ENCODE assay signal across 8 cellular contexts in the genomic region with DNA sequence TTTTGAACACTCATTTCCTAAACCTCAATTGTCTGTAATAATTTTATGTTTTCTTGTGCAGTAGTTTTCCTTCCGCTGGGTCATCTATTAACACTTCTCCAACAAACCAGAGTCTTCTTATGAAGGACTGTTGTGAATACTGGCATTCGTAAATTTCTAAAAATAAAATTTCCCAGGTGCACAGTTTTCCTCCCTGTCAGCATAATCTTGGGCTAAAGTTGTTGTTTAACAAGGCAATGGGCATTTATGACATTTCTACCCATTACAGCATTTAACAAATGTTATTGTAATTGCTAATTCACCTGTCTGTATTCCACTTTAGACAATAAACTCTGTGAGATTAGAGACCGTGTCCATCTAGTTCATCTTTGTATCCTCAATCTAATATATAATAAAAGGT. TPM values are rescaled to one million over a fixed set of nuclear protein-coding genes. Genes with fewer than 3 reads are reported as not detected.
DNase-seq lines count a peak whose midpoint lies in the region; ATAC-seq and TF ChIP-seq lines count a peak whose summit lies in the region.

No MANE protein-coding gene starts in this region.

- H3K27me3 ChIP-seq in kidney epithelial cell (ENCODE audit: control insufficient read depth, insufficient read depth, low read length) (no peaks in the 10 kb centered on the region), tibial artery (peaks cover 0 to 4% of the 10 kb centered on the region in 2 donors)

- H3K4me1 Mint-ChIP-seq in activated CD8-positive, alpha-beta memory T cell treated with anti-CD3 and anti-CD28 coated beads, Interleukin-2, amount 10 ng/mL, durations not matched to agents 7 days and 5 days = peaks cover 45% of the 10 kb centered on the region
- H3K4me1 Mint-ChIP-seq in activated naive CD8-positive, alpha-beta T cell (ENCODE audit: low read depth) = peaks cover 55% of the 10 kb centered on the region

- no peak for ATAC-seq in activated CD8-positive, alpha-beta memory T cell treated with anti-CD3 and anti-CD28 coated beads, Interleukin-2, amount 10 ng/mL, durations not matched to agents 7 days and 5 days

- peaks cover 0 to 46% (median 26%) of the 10 kb centered on the region in 4 donors for H3K4me1 ChIP-seq in tibial artery

- no peak overlapping the region for H3K27ac ChIP-seq in tibial artery

- intact Hi-C loops in tibial artery (cut with DNase I; ENCODE audit: low total_unique reads) = no loop called here

- H3K9me3 ChIP-seq in tibial artery = no peaks in the 10 kb centered on the region

- H3K4me3 ChIP-seq in kidney epithelial cell (ENCODE audit: low read depth, low read length) (peak overlapping the region; percentile 87), tibial artery (peak overlapping the region; percentile 67 to 94)

- H3K36me3 ChIP-seq in kidney epithelial cell (ENCODE audit: control insufficient read depth, insufficient read depth, low read length) (no peaks in the 10 kb centered on the region), tibial artery (no peaks in the 10 kb centered on the region)

- H3K36me3 Mint-ChIP-seq in activated CD8-positive, alpha-beta memory T cell treated with anti-CD3 and anti-CD28 coated beads, Interleukin-2, amount 10 ng/mL, durations not matched to agents 7 days and 5 days = peaks cover 14% of the 10 kb centered on the region
- peaks cover 7% of the 10 kb centered on the region for H3K36me3 Mint-ChIP-seq in activated naive CD8-positive, alpha-beta T cell

- peak overlapping the region; percentile 90 for H3K4me3 Mint-ChIP-seq in activated CD8-positive, alpha-beta memory T cell treated with anti-CD3 and anti-CD28 coated beads, Interleukin-2, amount 10 ng/mL, durations not matched to agents 7 days and 5 days
- peak overlapping the region; percentile 99 for H3K4me3 Mint-ChIP-seq in activated naive CD8-positive, alpha-beta T cell

- no peaks in the 10 kb centered on the region for H3K9me3 Mint-ChIP-seq in activated CD8-positive, alpha-beta memory T cell treated with anti-CD3 and anti-CD28 coated beads, Interleukin-2, amount 10 ng/mL, durations not matched to agents 7 days and 5 days (ENCODE audit: low read depth)
- no peaks in the 10 kb centered on the region for H3K9me3 Mint-ChIP-seq in activated naive CD8-positive, alpha-beta T cell (ENCODE audit: low read depth)

- CTCF ChIA-PET in activated CD8-positive, alpha-beta memory T cell treated with anti-CD3 and anti-CD28 coated beads, Interleukin-2, amount 10 ng/mL, durations not matched to agents 7 days and 5 days (lab: Charles Lee) = interaction anchor here (0.9 kb wide), 1 partner anchor 14 kb away, joined by 3 read pairs; no protein-coding TSS in a partner anchor

- no peak for DNase-seq in activated CD8-positive, alpha-beta memory T cell treated with anti-CD3 and anti-CD28 coated beads, Interleukin-2, amount 10 ng/mL, durations not matched to agents 7 days and 5 days
- DNase-seq in activated CD8-positive, alpha-beta memory T cell treated with anti-CD3 and anti-CD28 coated beads, Interleukin-2, amount 50 U/mL, for 4 hours = no peak
- DNase-seq in kidney epithelial cell (ENCODE audit: low read depth) (no peak), tibial artery (no peak), NCI-H82 treated with DMSO at 0.1 percent for 48 hours (lab: John Stamatoyannopoulos, UW; ENCODE audit: unreplicated experiment) (no peak), DMS53 treated with DMSO at 0.1 percent for 48 hours (lab: John Stamatoyannopoulos, UW; ENCODE audit: unreplicated experiment) (no peak), COLO829 (ENCODE audit: low spot score) (no peak)

- H3K27me3 Mint-ChIP-seq in activated CD8-positive, alpha-beta memory T cell treated with anti-CD3 and anti-CD28 coated beads, Interleukin-2, amount 10 ng/mL, durations not matched to agents 7 days and 5 days = peaks cover 6% of the 10 kb centered on the region
- H3K27me3 Mint-ChIP-seq in activated naive CD8-positive, alpha-beta T cell = no peaks in the 10 kb centered on the region

- TF ChIP-seq CTCF in kidney epithelial cell (IDR thresholded peaks at IDR 0.05; ENCODE audit: insufficient read depth, low read length, poor library complexity, severe bottlenecking) (no peak), tibial artery (IDR thresholded peaks at IDR 0.05) (no peak)

- no peak overlapping the region for H3K27ac Mint-ChIP-seq in activated CD8-positive, alpha-beta memory T cell treated with anti-CD3 and anti-CD28 coated beads, Interleukin-2, amount 10 ng/mL, durations not matched to agents 7 days and 5 days
- H3K27ac Mint-ChIP-seq in activated naive CD8-positive, alpha-beta T cell = peak overlapping the region; percentile 91

RNA-seq across cellular contexts. Expression of gene SCFD2, which starts 1.2 kb away (rescaled TPM):
- total RNA-seq in activated CD8-positive, alpha-beta memory T cell treated with anti-CD3 and anti-CD28 coated beads, Interleukin-2, amount 10 ng/mL, durations not matched to agents 7 days and 5 days = 10 to 100 TPM; 28.3 to 30.9 TPM
- 8.4 and 11.0 TPM in 2 replicates for total RNA-seq in kidney epithelial cell

RNA-seq across cellular contexts. Expression of gene FIP1L1, which starts 12.8 kb away (rescaled TPM):
- total RNA-seq in activated CD8-positive, alpha-beta memory T cell treated with anti-CD3 and anti-CD28 coated beads, Interleukin-2, amount 10 ng/mL, durations not matched to agents 7 days and 5 days = 10 to 100 TPM; 79.5 to 80.6 TPM
- total RNA-seq in kidney epithelial cell = 39.8 and 56.6 TPM in 2 replicates
